25 cellular contexts compared by ENCODE assay signal in genomic region chr5:24073097-24073496, GRCh38.
"Had no signal": no experiment of that assay in that cellular context is flagged by ENCODE, and none has a peak within 500 bp of the region (broad histone marks: within the 10 kb centered on the region; RNA-seq: fewer than 3 reads in every experiment).

No MANE protein-coding gene starts in this region.

- ATAC-seq: activated CD8-positive, alpha-beta T cell treated with anti-CD3 and anti-CD28 coated beads for 36 hours; activated T-cell treated with anti-CD3 and anti-CD28 coated beads, Interleukin-2, amount 50 U/mL, for 72 hours; activated T-helper 17 cell treated with anti-CD3 and anti-CD28 coated beads, Interleukin-2, amount 50 U/mL, for 72 hours had no signal

- H3K36me3 ChIP-seq: SJCRH30 had no signal

- H3K9me3 ChIP-seq: SJCRH30 had no signal

- H3K27me3 ChIP-seq: SJCRH30 had no signal

- H3K27ac ChIP-seq: KMS-11, SJCRH30, SK-N-MC had no signal

- H3K4me3 ChIP-seq: SJCRH30, SK-N-MC had no signal

- H3K4me1 ChIP-seq: SJCRH30 had no signal

- H3K4me2 ChIP-seq: KMS-11 had no signal

- H3K9ac ChIP-seq: KMS-11 had no signal

- DNase-seq: activated CD4-positive, alpha-beta T cell treated with anti-CD3 and anti-CD28 coated beads, Interleukin-2, amount 10 ng/mL, durations not matched to agents 24 days and 14 days; activated CD4-positive, alpha-beta T cell treated with anti-CD3 and anti-CD28 coated beads, Interleukin-2, amount 50 U/mL, for 4 hours; activated CD8-positive, alpha-beta T cell treated with anti-CD3 and anti-CD28 coated beads for 36 hours; activated effector memory CD4-positive, alpha-beta T cell treated with anti-CD3 and anti-CD28 coated beads, Interleukin-2, amount 50 U/mL, for 16 hours; activated naive CD4-positive, alpha-beta T cell; activated naive CD4-positive, alpha-beta T cell treated with anti-CD3 and anti-CD28 coated beads, Interleukin-2, amount 50 U/mL, for 16 hours; activated naive CD8-positive, alpha-beta T cell treated with anti-CD3 and anti-CD28 coated beads for 36 hours; activated T-cell treated with anti-CD3 and anti-CD28 coated beads, Interleukin-2, amount 50 U/mL, for 1 hour; activated T-cell treated with anti-CD3 and anti-CD28 coated beads, Interleukin-2, amount 50 U/mL, for 72 hours; amniotic stem cell; aorta; NCI-H1105; NCI-H1436; NCI-H1694; NCI-H1930; NCI-H2081 treated with DMSO at 0.1 percent for 48 hours; NCI-H226; NCI-H446 treated with DMSO at 0.1 percent for 48 hours; NCI-H524; SHP77; SJCRH30; T1000 had no signal
